ENCODE assay signal across 15 cellular contexts in the genomic region with DNA sequence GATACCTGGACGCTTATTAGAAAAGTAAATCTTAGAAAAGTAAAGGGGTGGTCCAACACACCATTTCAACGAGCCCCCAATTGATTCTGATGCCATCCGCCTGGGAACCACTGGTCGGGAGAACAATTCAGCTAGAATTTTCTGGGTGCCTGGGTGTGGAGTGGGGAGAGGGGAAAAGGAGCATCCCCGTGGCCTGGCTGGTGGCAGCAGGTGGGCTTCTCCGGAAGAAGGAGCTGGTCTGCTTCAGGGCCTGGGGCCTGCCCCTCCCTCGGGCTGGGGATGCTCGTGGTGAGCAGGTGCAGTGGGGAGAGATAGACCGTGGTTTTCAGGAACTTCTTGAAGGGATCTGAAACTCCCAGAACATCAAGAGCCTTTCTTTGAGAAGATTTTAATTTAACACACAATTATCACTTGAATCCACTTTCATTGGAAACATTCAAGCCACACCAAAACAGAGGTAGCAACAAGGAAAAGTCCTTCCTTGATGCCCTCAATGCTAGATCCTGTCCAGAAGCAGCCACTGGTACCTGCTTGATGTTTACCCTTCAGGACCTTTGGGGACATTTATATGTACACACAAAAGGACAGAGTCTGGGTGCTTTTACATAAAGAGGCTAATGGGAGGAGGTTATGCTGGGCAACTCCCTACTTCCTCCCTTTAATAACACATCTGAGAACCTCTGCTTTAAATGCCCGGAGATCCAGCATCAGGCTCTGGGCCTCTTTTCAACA. TPM values are rescaled to one million over a fixed set of nuclear protein-coding genes. Genes with fewer than 3 reads are reported as not detected.
DNase-seq lines count a peak whose midpoint lies in the region; ATAC-seq, FAIRE-seq and TF ChIP-seq lines count a peak whose summit lies in the region.
"Had no signal": no experiment of that assay in that cellular context is flagged by ENCODE, and none has a peak within 500 bp of the region (broad histone marks: within the 10 kb centered on the region; RNA-seq: fewer than 3 reads in every experiment).

No MANE protein-coding gene starts in this region.

- no peak for TF ChIP-seq EP300 in A549 (IDR thresholded peaks at IDR 0.05)
- no peak for TF ChIP-seq EP300 in ovary (IDR thresholded peaks at IDR 0.05)

- H3K4me3 Mint-ChIP-seq in immature natural killer cell, result peak overlapping the region; percentile 57 to 81 (median 70)
- no peak overlapping the region for H3K4me3 Mint-ChIP-seq in activated T-helper 2 cell treated with anti-CD3 and anti-CD28 coated beads, Interferon-gamma antibody, Interleukin-2, Interleukin-4, amounts not matched to agents 10 μg/mL and 5 μg/mL and 100 μg/mL, durations not matched to agents 14 hours and 24 hours and 36 hours (ENCODE audit: low read depth)

- ATAC-seq in A549 (no peak), HG03469 (IDR thresholded peaks at IDR 0.05; ENCODE audit: unreplicated experiment) (no peak)

- H3K79me2 ChIP-seq in MM.1S (ENCODE audit: low read length), result peaks cover 36% of the 10 kb centered on the region

- no peaks in the 10 kb centered on the region for H3K9me3 ChIP-seq in A549
- no peaks in the 10 kb centered on the region for H3K9me3 ChIP-seq in MM.1S (replicated peaks; ENCODE audit: insufficient read depth, low read length)
- no peaks in the 10 kb centered on the region for H3K9me3 ChIP-seq in ovary
- H3K9me3 ChIP-seq: BE2C, tibial artery had no signal

- peaks cover 1 to 7% (median 1%) of the 10 kb centered on the region in 3 donors for H3K27me3 Mint-ChIP-seq in immature natural killer cell (ENCODE audit: low read depth in 3 of 3)
- no peaks in the 10 kb centered on the region for H3K27me3 Mint-ChIP-seq in activated T-helper 2 cell treated with anti-CD3 and anti-CD28 coated beads, Interferon-gamma antibody, Interleukin-2, Interleukin-4, amounts not matched to agents 10 μg/mL and 5 μg/mL and 100 μg/mL, durations not matched to agents 14 hours and 24 hours and 36 hours (ENCODE audit: low read depth)

- no peaks in the 10 kb centered on the region for H3K9me2 ChIP-seq in MM.1S (replicated peaks; ENCODE audit: insufficient read depth, low read length)

- H3K4me2 ChIP-seq in A549 (peak overlapping the region; percentile 45; the same call in 1 of the 3 replicates), MM.1S (ENCODE audit: low read depth, low read length) (peak overlapping the region; percentile 81)

- no peak for TF ChIP-seq CTCF in A549 (IDR thresholded peaks at IDR 0.05)
- TF ChIP-seq CTCF in MM.1S (IDR thresholded peaks at IDR 0.05; ENCODE audit: low read length), result no peak
- TF ChIP-seq CTCF in ovary (IDR thresholded peaks at IDR 0.05), result no peak

- peak overlapping the region; percentile 99 for H3K9ac ChIP-seq in MM.1S (ENCODE audit: low read length)

- no peaks in the 10 kb centered on the region for H3K36me3 Mint-ChIP-seq in immature natural killer cell
- no peaks in the 10 kb centered on the region for H3K36me3 Mint-ChIP-seq in activated T-helper 2 cell treated with anti-CD3 and anti-CD28 coated beads, Interferon-gamma antibody, Interleukin-2, Interleukin-4, amounts not matched to agents 10 μg/mL and 5 μg/mL and 100 μg/mL, durations not matched to agents 14 hours and 24 hours and 36 hours (ENCODE audit: low read depth)

- CTCF ChIA-PET in A549 (lab: Yijun Ruan, JAX), result interaction anchor here (0.8 kb wide), 2 partner anchors 20 to 37 kb away, joined by 3 read pairs; no protein-coding TSS in a partner anchor

- WGBS in A549 (ENCODE audit: missing lambda C conversion rate), result 84% methylated on average over 10 of the region's 10 CpGs
- 84 to 95% (median 88%) methylated on average over 10 of the region's 10 CpGs for WGBS in ovary, 3 donors

- POLR2A ChIA-PET in A549 (lab: Yijun Ruan, JAX), result no interaction called here

- intact Hi-C loops in activated T-helper 2 cell treated with anti-CD3 and anti-CD28 coated beads, Interferon-gamma antibody, Interleukin-2, Interleukin-4, amounts not matched to agents 10 μg/mL and 5 μg/mL and 100 μg/mL, durations not matched to agents 14 hours and 24 hours and 36 hours (cut with micrococcal nuclease), result loop anchor here (5.0 kb wide), 1 partner anchor 61 kb away; no protein-coding TSS in a partner anchor
- intact Hi-C loops in ovary (cut with DNase I), result no loop called here

- H3F3A ChIP-seq in MM.1S (ENCODE audit: insufficient read depth, low read length), result peaks cover 48% of the 10 kb centered on the region

- H3K4me1 ChIP-seq in A549 (peaks cover 65% of the 10 kb centered on the region), MM.1S (ENCODE audit: low read length) (peaks cover 72% of the 10 kb centered on the region), ovary (ENCODE audit: insufficient read depth) (no peaks in the 10 kb centered on the region)

- H3K4me1 Mint-ChIP-seq in immature natural killer cell, result peaks cover 67 to 75% of the 10 kb centered on the region in 2 donors
- H3K4me1 Mint-ChIP-seq in activated T-helper 2 cell treated with anti-CD3 and anti-CD28 coated beads, Interferon-gamma antibody, Interleukin-2, Interleukin-4, amounts not matched to agents 10 μg/mL and 5 μg/mL and 100 μg/mL, durations not matched to agents 14 hours and 24 hours and 36 hours (ENCODE audit: low read depth), result peaks cover 37% of the 10 kb centered on the region

- no peak overlapping the region for H2AFZ ChIP-seq in MM.1S (ENCODE audit: low read length)

- DNase-seq in A549 (ENCODE audit: low read depth in 1 of 2, low spot score in 1 of 2), result no peak
- DNase-seq in GM12891 (ENCODE audit: insufficient read length, low spot score), result no peak
- peak; percentile 57 for DNase-seq in MM.1S
- peak in 1 of 3 donors; percentile 27 for DNase-seq in immature natural killer cell
- DNase-seq in NCI-H69 (lab: John Stamatoyannopoulos, UW), result no peak
- DNase-seq in activated T-helper 2 cell treated with anti-CD3 and anti-CD28 coated beads, Interferon-gamma antibody, Interleukin-2, Interleukin-4, amounts not matched to agents 10 μg/mL and 5 μg/mL and 100 μg/mL, durations not matched to agents 14 hours and 24 hours and 36 hours (ENCODE audit: low spot score), result no peak
- no peak for DNase-seq in ovary
- DNase-seq: BE2C; effector CD4-positive, alpha-beta T cell; glutamatergic neuron; NCI-H1105; NCI-H748 treated with DMSO at 0.1 percent for 48 hours; SW 1271; tibial artery had no signal

- H3K27me3 ChIP-seq in MM.1S (replicated peaks; ENCODE audit: insufficient read depth, low read length), result no peaks in the 10 kb centered on the region
- H3K27me3 ChIP-seq in ovary, result no peaks in the 10 kb centered on the region
- H3K27me3 ChIP-seq: BE2C, tibial artery had no signal

- H3K4me3 ChIP-seq in A549 (no peak overlapping the region), MM.1S (ENCODE audit: low read length) (peak overlapping the region; percentile 47), ovary (no peak overlapping the region)
- H3K4me3 ChIP-seq: tibial artery had no signal

- FAIRE-seq in A549 (lab: Jason Lieb, UNC), result no peak
- FAIRE-seq in GM12891 (lab: Jason Lieb, UNC), result no peak

- peak overlapping the region; percentile 36 to 78 (median 67) for H3K27ac Mint-ChIP-seq in immature natural killer cell
- H3K27ac Mint-ChIP-seq in activated T-helper 2 cell treated with anti-CD3 and anti-CD28 coated beads, Interferon-gamma antibody, Interleukin-2, Interleukin-4, amounts not matched to agents 10 μg/mL and 5 μg/mL and 100 μg/mL, durations not matched to agents 14 hours and 24 hours and 36 hours, result no peak overlapping the region

- H3K36me3 ChIP-seq in MM.1S (replicated peaks; ENCODE audit: insufficient read depth, low read length) (no peaks in the 10 kb centered on the region), ovary (no peaks in the 10 kb centered on the region)
- H3K36me3 ChIP-seq: BE2C, tibial artery had no signal

- no peaks in the 10 kb centered on the region for H4K20me1 ChIP-seq in MM.1S (ENCODE audit: insufficient read depth, low read length)

- TF ChIP-seq RAD21 in A549 (conservative IDR thresholded peaks at IDR 0.05 in 1 of 2, IDR thresholded peaks at IDR 0.05 in 1 of 2), result no peak

- H3K27ac ChIP-seq in A549 (peak overlapping the region; percentile 91 to 93), MM.1S (ENCODE audit: low read length) (peak overlapping the region; percentile 99), ovary (no peak overlapping the region)
- H3K27ac ChIP-seq: tibial artery had no signal

- no peaks in the 10 kb centered on the region for H3K9me3 Mint-ChIP-seq in immature natural killer cell
- no peaks in the 10 kb centered on the region for H3K9me3 Mint-ChIP-seq in activated T-helper 2 cell treated with anti-CD3 and anti-CD28 coated beads, Interferon-gamma antibody, Interleukin-2, Interleukin-4, amounts not matched to agents 10 μg/mL and 5 μg/mL and 100 μg/mL, durations not matched to agents 14 hours and 24 hours and 36 hours

- TF ChIP-seq POLR2A in A549 (IDR thresholded peaks at IDR 0.05; ENCODE audit: low read length) (no peak), GM12891 (IDR thresholded peaks at IDR 0.05; ENCODE audit: low read depth, low read length) (no peak), ovary (IDR thresholded peaks at IDR 0.05) (no peak)

TF ChIP-seq in A549, 52 proteins besides CTCF, POLR2A, EP300 and RAD21:
- TF ChIP-seq KDM1A (IDR thresholded peaks at IDR 0.05; ENCODE audit: low read depth) (no peak), CHD4 (IDR thresholded peaks at IDR 0.05; ENCODE audit: borderline replicate concordance) (no peak), POLR2AphosphoS2 (conservative IDR thresholded peaks at IDR 0.05; ENCODE audit: low read length) (no peak)

TF ChIP-seq in GM12891, 5 proteins besides CTCF, POLR2A, EP300 and RAD21:
- TF ChIP-seq TAF1 (IDR thresholded peaks at IDR 0.05; ENCODE audit: low read depth, low read length), result no peak
- TF ChIP-seq SPI1 (IDR thresholded peaks at IDR 0.05; ENCODE audit: low read depth, low read length), result peak; percentile 60; the same call in 1 of the 2 replicates
- TF ChIP-seq PAX5 (IDR thresholded peaks at IDR 0.05; ENCODE audit: insufficient read depth, low read length, severe bottlenecking), result no peak
- TF ChIP-seq POLR2AphosphoS5 (IDR thresholded peaks at IDR 0.05; ENCODE audit: low read depth, low read length), result no peak
- no peak for TF ChIP-seq POU2F2 (IDR thresholded peaks at IDR 0.05; ENCODE audit: low read depth, low read length)

RNA-seq across cellular contexts. Expression of gene DUSP5, which starts 39.7 kb away (rescaled TPM):
- 152 and 171 TPM in 2 replicates for polyA plus RNA-seq in A549 (2011; rRNA removed)
- polyA plus RNA-seq in A549 (2012; cell fraction: cytosol; rRNA removed), result 92.2 and 125 TPM in 2 replicates
- polyA plus RNA-seq in A549 (2012; cell fraction: nucleus; rRNA removed), result 137 and 140 TPM in 2 replicates
- 47.9 to 49.3 TPM (median 48.8 TPM) in 3 replicates for polyA plus RNA-seq in A549 (2017; fragmentation: RNase III; extraction: RNeasy Plus Mini Kit Qiagen cat#74134 plus additional on column Dnase treatment)
- 652 and 758 TPM in 2 replicates for polyA minus RNA-seq in A549 (2011; rRNA and poly(A)+ RNA removed)
- 60.6 TPM for polyA plus RNA-seq in GM12891 (2012; ENCODE audit: low read depth, missing spikeins)
- polyA plus RNA-seq in immature natural killer cell, result 1 to 10 TPM; 2.9 to 4.5 (median 2.9) TPM
- 84.3 and 86.2 TPM in 2 replicates for total RNA-seq in activated T-helper 2 cell treated with anti-CD3 and anti-CD28 coated beads, Interferon-gamma antibody, Interleukin-2, Interleukin-4, amounts not matched to agents 10 μg/mL and 5 μg/mL and 100 μg/mL, durations not matched to agents 14 hours and 24 hours and 36 hours
- 10 to 100 TPM in 3 of 7 donors, 1 to 10 TPM in 4; 2.5 to 21.6 (median 6.2) TPM for total RNA-seq in ovary
- polyA plus RNA-seq in ovary, result 10 to 100 TPM in 1 of 2 donors, 1 to 10 TPM in 1; 5.4 to 11.2 TPM

Comparison
In these comparisons a context has a peak if more than half of its experiments do, and no peak if none do; other contexts are left out.
1. H3K27ac ChIP-seq: peak in A549 (2 of 2) and MM.1S (single experiment); none in ovary (0 of 2).